In genomic region chr7:119482209-119482608, GRCh38 we compare ENCODE assay signal across 8 cellular contexts.
DNase-seq lines count a peak whose midpoint lies in the region; ATAC-seq, FAIRE-seq and TF ChIP-seq lines count a peak whose summit lies in the region.

No MANE protein-coding gene starts in this region.

- no peaks in the 10 kb centered on the region for H3K27me3 Mint-ChIP-seq in activated T-helper 2 cell treated with anti-CD3 and anti-CD28 coated beads, Interferon-gamma antibody, Interleukin-2, Interleukin-4, amounts not matched to agents 10 μg/mL and 5 μg/mL and 100 μg/mL, durations not matched to agents 14 hours and 24 hours and 36 hours (ENCODE audit: low read depth)

- no peaks in the 10 kb centered on the region for H3K36me3 ChIP-seq in small intestine (ENCODE audit: control insufficient read depth in 2 of 2, insufficient read depth in 2 of 2, low read length in 2 of 2)

- no peak overlapping the region for H3K27ac ChIP-seq in small intestine (ENCODE audit: low read depth in 1 of 2, low read length in 1 of 2)

- H3K4me1 Mint-ChIP-seq in activated T-helper 2 cell treated with anti-CD3 and anti-CD28 coated beads, Interferon-gamma antibody, Interleukin-2, Interleukin-4, amounts not matched to agents 10 μg/mL and 5 μg/mL and 100 μg/mL, durations not matched to agents 14 hours and 24 hours and 36 hours (ENCODE audit: low read depth), result no peaks in the 10 kb centered on the region

- H3K9me3 ChIP-seq in small intestine (ENCODE audit: control insufficient read depth, low read depth), result no peaks in the 10 kb centered on the region

- H3K27ac Mint-ChIP-seq in activated T-helper 2 cell treated with anti-CD3 and anti-CD28 coated beads, Interferon-gamma antibody, Interleukin-2, Interleukin-4, amounts not matched to agents 10 μg/mL and 5 μg/mL and 100 μg/mL, durations not matched to agents 14 hours and 24 hours and 36 hours, result no peak overlapping the region

- no peak overlapping the region for H3K4me3 Mint-ChIP-seq in activated T-helper 2 cell treated with anti-CD3 and anti-CD28 coated beads, Interferon-gamma antibody, Interleukin-2, Interleukin-4, amounts not matched to agents 10 μg/mL and 5 μg/mL and 100 μg/mL, durations not matched to agents 14 hours and 24 hours and 36 hours (ENCODE audit: low read depth)

- 15 to 21% (median 19%) methylated on average over 4 of the region's 4 CpGs for WGBS in small intestine, 3 donors

- H3K4me1 ChIP-seq in small intestine (ENCODE audit: control insufficient read depth in 2 of 2, insufficient read depth in 1 of 2, low read depth in 1 of 2, low read length in 1 of 2), result no peaks in the 10 kb centered on the region

- peak; percentile 70 for DNase-seq in GM12865 (ENCODE audit: low read depth)
- DNase-seq in SK-N-DZ (ENCODE audit: low spot score), result peak; percentile 58
- peak; percentile 51 for DNase-seq in left kidney (ENCODE audit: low read depth, low spot score)
- no peak for DNase-seq in small intestine
- no peak for DNase-seq in activated T-helper 2 cell treated with anti-CD3 and anti-CD28 coated beads, Interferon-gamma antibody, Interleukin-2, Interleukin-4, amounts not matched to agents 10 μg/mL and 5 μg/mL and 100 μg/mL, durations not matched to agents 14 hours and 24 hours and 36 hours (ENCODE audit: low spot score)
- DNase-seq in activated gamma-delta T cell (lab: John Stamatoyannopoulos, UW), result no peak

- peak; percentile 52 for TF ChIP-seq CTCF in GM12865 (IDR thresholded peaks at IDR 0.05; ENCODE audit: insufficient read depth, low read depth, low read length, missing control alignments)

- H3K36me3 Mint-ChIP-seq in activated T-helper 2 cell treated with anti-CD3 and anti-CD28 coated beads, Interferon-gamma antibody, Interleukin-2, Interleukin-4, amounts not matched to agents 10 μg/mL and 5 μg/mL and 100 μg/mL, durations not matched to agents 14 hours and 24 hours and 36 hours (ENCODE audit: low read depth), result no peaks in the 10 kb centered on the region

- peaks cover 20% of the 10 kb centered on the region for H3K9me3 Mint-ChIP-seq in activated T-helper 2 cell treated with anti-CD3 and anti-CD28 coated beads, Interferon-gamma antibody, Interleukin-2, Interleukin-4, amounts not matched to agents 10 μg/mL and 5 μg/mL and 100 μg/mL, durations not matched to agents 14 hours and 24 hours and 36 hours

- H3K4me3 ChIP-seq in GM12865 (ENCODE audit: low read depth, low read length) (no peak overlapping the region), small intestine (ENCODE audit: low read depth in 1 of 2, low read length in 2 of 2) (no peak overlapping the region)

- H3K27me3 ChIP-seq in small intestine (ENCODE audit: control insufficient read depth in 2 of 2, insufficient read depth in 2 of 2, low read length in 2 of 2), result no peaks in the 10 kb centered on the region

- peak; percentile 92 for ATAC-seq in GM19467 (IDR thresholded peaks at IDR 0.05; ENCODE audit: unreplicated experiment)
- ATAC-seq in HG03378 (IDR thresholded peaks at IDR 0.05; ENCODE audit: unreplicated experiment), result peak; percentile 88

- FAIRE-seq in small intestine (lab: Jason Lieb, UNC), result no peak

- intact Hi-C loops in activated T-helper 2 cell treated with anti-CD3 and anti-CD28 coated beads, Interferon-gamma antibody, Interleukin-2, Interleukin-4, amounts not matched to agents 10 μg/mL and 5 μg/mL and 100 μg/mL, durations not matched to agents 14 hours and 24 hours and 36 hours (cut with micrococcal nuclease), result no loop called here

Comparison
In these comparisons a context has a peak if more than half of its experiments do, and no peak if none do; other contexts are left out.
1. DNase-seq: peak in GM12865 (single experiment), SK-N-DZ (single experiment) and left kidney (single experiment); none in small intestine (single experiment), activated T-helper 2 cell treated with anti-CD3 and anti-CD28 coated beads, Interferon-gamma antibody, Interleukin-2, Interleukin-4, amounts not matched to agents 10 μg/mL and 5 μg/mL and 100 μg/mL, durations not matched to agents 14 hours and 24 hours and 36 hours (single experiment) and activated gamma-delta T cell (single experiment).